ENCODE assay signal across 7 cellular contexts in genomic region chr22:49975543-49976389, GRCh38. TPM values are rescaled to one million over a fixed set of nuclear protein-coding genes. Genes with fewer than 3 reads are reported as not detected.
DNase-seq lines count a peak whose midpoint lies in the region; ATAC-seq and TF ChIP-seq lines count a peak whose summit lies in the region.

No MANE protein-coding gene starts in this region.

- TF ChIP-seq POLR2A in stomach (IDR thresholded peaks at IDR 0.05), result no peak

- 31 to 43% (median 33%) methylated on average over 14 to 17 of the region's 17 CpGs for WGBS in stomach, 5 donors

- H3K36me3 ChIP-seq in HEK293 (ENCODE audit: control insufficient read depth in 2 of 2, insufficient read depth in 1 of 2, low read length in 2 of 2) (no peaks in the 10 kb centered on the region), stomach (no peaks in the 10 kb centered on the region)

- no peak overlapping the region for H3K27ac ChIP-seq in HEK293 (ENCODE audit: extremely low read depth, low read depth, low read length)
- H3K27ac ChIP-seq in stomach, result peak overlapping the region in 4 of 5 donors; percentile 41 to 74 (median 62)

- intact Hi-C loops in stomach (cut with DNase I; ENCODE audit: low total_unique reads), result no loop called here

- no peaks in the 10 kb centered on the region; the same call in 1 of the 2 replicates for H3K4me1 ChIP-seq in HEK293 (ENCODE audit: control insufficient read depth, insufficient read depth, low read length)
- H3K4me1 ChIP-seq in stomach, result peaks cover 15 to 29% (median 20%) of the 10 kb centered on the region in 4 donors

- CTCF ChIA-PET in HEK293 (lab: Yijun Ruan, JAX), result interaction anchor here (0.7 to 1.0 kb wide), 2 partner anchors 24 to 137 kb away, joined by 3 to 4 read pairs; no protein-coding TSS in a partner anchor

- H3K9me3 ChIP-seq in HEK293 (ENCODE audit: control insufficient read depth, insufficient read depth, low read depth, low read length) (no peaks in the 10 kb centered on the region), stomach (peaks cover 0 to 3% (median 0%) of the 10 kb centered on the region in 4 donors)

- POLR2A ChIA-PET in HEK293 (lab: Yijun Ruan, JAX), result no interaction called here

- H3K4me3 ChIP-seq in HEK293 (ENCODE audit: low read depth, low read length), result no peak overlapping the region
- no peak overlapping the region for H3K4me3 ChIP-seq in stomach

- TF ChIP-seq CTCF in HEK293 (tag by site-specific recombination; IDR thresholded peaks at IDR 0.05), result no peak
- TF ChIP-seq CTCF in stomach (IDR thresholded peaks at IDR 0.05), result no peak

- DNase-seq in activated T-cell treated with anti-CD3 and anti-CD28 coated beads for 4 hours, result peak; percentile 47
- peak; percentile 59 for DNase-seq in islet precursor cell
- peak; percentile 23 for DNase-seq in stomach
- DNase-seq in NCI-H524 (lab: John Stamatoyannopoulos, UW), result no peak

- no peak for TF ChIP-seq EP300 in stomach (IDR thresholded peaks at IDR 0.05)

- peaks cover 0 to 11% (median 0%) of the 10 kb centered on the region in 3 donors for H3K27me3 ChIP-seq in stomach

- ATAC-seq in HG03025 (IDR thresholded peaks at IDR 0.05; ENCODE audit: low FRiP score, unreplicated experiment) (no peak), HG03442 (IDR thresholded peaks at IDR 0.05; ENCODE audit: unreplicated experiment) (no peak)

TF ChIP-seq in HEK293, 187 proteins besides CTCF, POLR2A, EP300 and RAD21 (continues in another document):
- TF ChIP-seq PRDM4 (tag by site-specific recombination; IDR thresholded peaks at IDR 0.05), result no peak
- no peak; the same call in 1 of the 2 replicates for TF ChIP-seq ZNF266 (tag by site-specific recombination; IDR thresholded peaks at IDR 0.05; ENCODE audit: low read depth)
- TF ChIP-seq BCL11B (tag by site-specific recombination; IDR thresholded peaks at IDR 0.05; ENCODE audit: low read depth), result 0 out of 2 replicates have a peak, but pooled peaks have one; percentile 71
- no peak for TF ChIP-seq ZFP3 (tag by site-specific recombination; IDR thresholded peaks at IDR 0.05; ENCODE audit: low read depth)
- TF ChIP-seq KLF7 (tag by site-specific recombination; IDR thresholded peaks at IDR 0.05; ENCODE audit: borderline replicate concordance), result 0 out of 2 replicates have a peak, but pooled peaks have one; percentile 80
- TF ChIP-seq ZNF600 (tag by site-specific recombination; IDR thresholded peaks at IDR 0.05), result peak; percentile 95
- TF ChIP-seq ZEB2 (tag by site-specific recombination; IDR thresholded peaks at IDR 0.05), result no peak
- TF ChIP-seq ZNF433 (tag by site-specific recombination; IDR thresholded peaks at IDR 0.05; ENCODE audit: low read depth), result no peak
- TF ChIP-seq ZNF747 (tag by site-specific recombination; IDR thresholded peaks at IDR 0.05), result 0 out of 2 replicates have a peak, but pooled peaks have one; percentile 67
- no peak for TF ChIP-seq ZNF335 (tag by site-specific recombination; conservative IDR thresholded peaks at IDR 0.05)
- TF ChIP-seq ZNF292 (tag by site-specific recombination; IDR thresholded peaks at IDR 0.05; ENCODE audit: borderline replicate concordance, low read depth), result no peak
- peak; percentile 87; the same call in 1 of the 2 replicates for TF ChIP-seq ZNF670 (tag by site-specific recombination; IDR thresholded peaks at IDR 0.05; ENCODE audit: low read depth)
- TF ChIP-seq ZNF785 (tag by site-specific recombination; IDR thresholded peaks at IDR 0.05), result peak; percentile 91; the same call in 1 of the 2 replicates
- TF ChIP-seq ZNF404 (tag by site-specific recombination; IDR thresholded peaks at IDR 0.05), result no peak
- peak; percentile 53 for TF ChIP-seq ZBTB10 (tag by site-specific recombination; IDR thresholded peaks at IDR 0.05)
- TF ChIP-seq ZNF555 (tag by site-specific recombination; conservative IDR thresholded peaks at IDR 0.05), result no peak
- TF ChIP-seq ZIC2 (tag by site-specific recombination; IDR thresholded peaks at IDR 0.05), result peak; percentile 54
- TF ChIP-seq ZNF23 (tag by site-specific recombination; IDR thresholded peaks at IDR 0.05; ENCODE audit: borderline replicate concordance), result no peak
- TF ChIP-seq ZNF223 (tag by site-specific recombination; IDR thresholded peaks at IDR 0.05), result no peak; the same call in 1 of the 2 replicates
- TF ChIP-seq ZFP41 (tag by site-specific recombination; IDR thresholded peaks at IDR 0.05; ENCODE audit: borderline replicate concordance), result no peak
- TF ChIP-seq KLF16 (tag by site-specific recombination; IDR thresholded peaks at IDR 0.05), result no peak
- TF ChIP-seq KLF10 (tag by site-specific recombination; IDR thresholded peaks at IDR 0.05), result no peak
- TF ChIP-seq ZNF18 (tag by site-specific recombination; IDR thresholded peaks at IDR 0.05), result peak; percentile 99
- no peak for TF ChIP-seq ZNF530 (tag by site-specific recombination; IDR thresholded peaks at IDR 0.05; ENCODE audit: low read depth)
- TF ChIP-seq ZNF677 (tag by site-specific recombination; IDR thresholded peaks at IDR 0.05), result no peak
- peak; percentile 75 for TF ChIP-seq ZNF155 (tag by site-specific recombination; IDR thresholded peaks at IDR 0.05)
- peak; percentile 59; the same call in 1 of the 2 replicates for TF ChIP-seq ZSCAN5A (tag by site-specific recombination; IDR thresholded peaks at IDR 0.05)
- TF ChIP-seq ZNF837 (tag by site-specific recombination; IDR thresholded peaks at IDR 0.05), result no peak

RNA-seq across cellular contexts. Expression of gene PIM3, which starts 15.2 kb away (rescaled TPM):
- 100 to 1,000 TPM in 3 of 5 donors, 10 to 100 TPM in 2; 51.9 to 802 (median 298) TPM for total RNA-seq in stomach
- 10 to 100 TPM; 75.6 to 87.6 (median 81.6) TPM for polyA plus RNA-seq in stomach

RNA-seq across cellular contexts. Expression of gene IL17REL, which starts 36.8 kb away (rescaled TPM):
- 1 to 10 TPM in 1 of 5 donors, under 1 TPM in 2, not detected in 2; 0.87 to 1.2 (median 0.92) TPM for total RNA-seq in stomach
- polyA plus RNA-seq in stomach, result under 1 TPM in 1 of 3 donors, not detected in 2; 0.03 TPM

RNA-seq across cellular contexts. Expression of gene CRELD2, which starts 57.3 kb away (rescaled TPM):
- 10 to 100 TPM; 35.4 to 83.0 (median 81.1) TPM for total RNA-seq in stomach
- polyA plus RNA-seq in stomach, result 10 to 100 TPM; 19.4 to 30.4 (median 29.0) TPM

RNA-seq across cellular contexts. Expression of gene ALG12, which starts 57.5 kb away (rescaled TPM):
- total RNA-seq in stomach, result 10 to 100 TPM in 2 of 5 donors, 1 to 10 TPM in 3; 2.3 to 30.7 (median 9.4) TPM
- 1 to 10 TPM; 3.8 to 9.2 (median 8.8) TPM for polyA plus RNA-seq in stomach

Comparison
In these comparisons a context has a peak if more than half of its experiments do, and no peak if none do; other contexts are left out.
1. DNase-seq: peak in activated T-cell treated with anti-CD3 and anti-CD28 coated beads for 4 hours (single experiment), islet precursor cell (single experiment) and stomach (single experiment); none in NCI-H524 (0 of 2).